8 cellular contexts compared by ENCODE assay signal in the genomic region with DNA sequence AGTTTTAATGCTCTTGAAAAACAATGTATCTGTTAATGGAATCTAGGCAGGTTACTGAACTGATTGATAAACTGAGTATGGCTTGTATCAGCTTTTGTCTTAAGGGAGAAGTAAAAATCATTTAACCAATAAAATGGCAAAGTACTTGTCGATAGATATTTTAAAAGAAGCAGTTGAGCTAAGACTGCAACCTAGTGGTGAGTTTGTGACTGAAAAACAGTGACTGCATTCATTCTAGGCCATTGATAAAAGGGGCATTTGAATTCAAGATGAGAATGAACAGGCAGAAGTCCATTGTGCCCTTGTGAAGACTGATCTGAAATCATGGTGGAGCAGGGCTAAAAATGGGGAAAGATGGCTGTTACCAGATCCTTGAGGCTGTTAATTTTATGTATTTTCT. TPM values are rescaled to one million over a fixed set of nuclear protein-coding genes. Genes with fewer than 3 reads are reported as not detected.
DNase-seq lines count a peak whose midpoint lies in the region; ATAC-seq and TF ChIP-seq lines count a peak whose summit lies in the region.

No MANE protein-coding gene starts in this region.

- peak; percentile 44 for DNase-seq in NCI-H748 (lab: John Stamatoyannopoulos, UW; ENCODE audit: unreplicated experiment)
- DNase-seq in NCI-H748 treated with DMSO at 0.1 percent for 48 hours (lab: John Stamatoyannopoulos, UW) = no peak
- no peak for DNase-seq in left colon
- no peak for DNase-seq in activated naive CD8-positive, alpha-beta T cell treated with anti-CD3 and anti-CD28 coated beads for 36 hours
- DNase-seq in mucosa of descending colon = no peak

- H3K27ac Mint-ChIP-seq in activated naive CD8-positive, alpha-beta T cell treated with anti-CD3 and anti-CD28 coated beads for 36 hours = no peak overlapping the region

- no peaks in the 10 kb centered on the region for H3K9me3 Mint-ChIP-seq in activated naive CD8-positive, alpha-beta T cell treated with anti-CD3 and anti-CD28 coated beads for 36 hours

- intact Hi-C loops in left colon (cut with DNase I, micrococcal nuclease) (no loop called here), mucosa of descending colon (cut with DNase I, micrococcal nuclease) (no loop called here)

- peaks cover 9% of the 10 kb centered on the region for H3K4me1 Mint-ChIP-seq in activated naive CD8-positive, alpha-beta T cell treated with anti-CD3 and anti-CD28 coated beads for 36 hours

- ATAC-seq in HG03159 (IDR thresholded peaks at IDR 0.05; ENCODE audit: unreplicated experiment) (peak; percentile 56), left colon (peak; percentile 40), GM18858 (IDR thresholded peaks at IDR 0.05; ENCODE audit: unreplicated experiment) (no peak), mucosa of descending colon (no peak)

- H3K27ac ChIP-seq in VCaP = no peak overlapping the region

- no peaks in the 10 kb centered on the region for H3K36me3 Mint-ChIP-seq in activated naive CD8-positive, alpha-beta T cell treated with anti-CD3 and anti-CD28 coated beads for 36 hours

- H3K4me3 ChIP-seq in mucosa of descending colon = no peak overlapping the region

- H3K36me3 ChIP-seq in mucosa of descending colon (ENCODE audit: low read depth) = no peaks in the 10 kb centered on the region

- H3K4me1 ChIP-seq in mucosa of descending colon (ENCODE audit: low read depth) = peaks cover 2% of the 10 kb centered on the region

- TF ChIP-seq CTCF in VCaP (conservative IDR thresholded peaks at IDR 0.05) (peak; percentile 44), mucosa of descending colon (IDR thresholded peaks at IDR 0.05) (no peak)

- no peak overlapping the region for H3K4me3 Mint-ChIP-seq in activated naive CD8-positive, alpha-beta T cell treated with anti-CD3 and anti-CD28 coated beads for 36 hours

- no peaks in the 10 kb centered on the region for H3K9me3 ChIP-seq in mucosa of descending colon

- H3K27me3 Mint-ChIP-seq in activated naive CD8-positive, alpha-beta T cell treated with anti-CD3 and anti-CD28 coated beads for 36 hours = no peaks in the 10 kb centered on the region

RNA-seq across cellular contexts. Expression of a gene that starts 59.4 kb away (rescaled TPM):
- under 1 TPM; 0.09 to 0.17 TPM for total RNA-seq in left colon
- total RNA-seq in activated naive CD8-positive, alpha-beta T cell treated with anti-CD3 and anti-CD28 coated beads for 36 hours = not detected
- total RNA-seq in mucosa of descending colon = under 1 TPM in 2 of 3 donors, not detected in 1; 0.26 to 0.35 TPM

Comparison
In these comparisons a context has a peak if more than half of its experiments do, and no peak if none do; other contexts are left out.
1. ATAC-seq: peak in HG03159 (single experiment) and left colon (single experiment); none in GM18858 (single experiment) and mucosa of descending colon (single experiment).